ENCODE assay signal across 4 cellular contexts in genomic region chr1:119552653-119553052, GRCh38. TPM values are rescaled to one million over a fixed set of nuclear protein-coding genes. Genes with fewer than 3 reads are reported as not detected.
"Had no signal": no experiment of that assay in that cellular context is flagged by ENCODE, and none has a peak within 500 bp of the region (broad histone marks: within the 10 kb centered on the region; RNA-seq: fewer than 3 reads in every experiment).

No MANE protein-coding gene starts in this region.

RNA-seq across cellular contexts. Expression of gene HSD3B1, which starts 45.6 kb away (rescaled TPM):
- total RNA-seq: LHCN-M2, MCF 10A, OCI-LY7, PC-3 had no signal
